Comparison of ENCODE assay signal across 1 cellular context in the genomic region with DNA sequence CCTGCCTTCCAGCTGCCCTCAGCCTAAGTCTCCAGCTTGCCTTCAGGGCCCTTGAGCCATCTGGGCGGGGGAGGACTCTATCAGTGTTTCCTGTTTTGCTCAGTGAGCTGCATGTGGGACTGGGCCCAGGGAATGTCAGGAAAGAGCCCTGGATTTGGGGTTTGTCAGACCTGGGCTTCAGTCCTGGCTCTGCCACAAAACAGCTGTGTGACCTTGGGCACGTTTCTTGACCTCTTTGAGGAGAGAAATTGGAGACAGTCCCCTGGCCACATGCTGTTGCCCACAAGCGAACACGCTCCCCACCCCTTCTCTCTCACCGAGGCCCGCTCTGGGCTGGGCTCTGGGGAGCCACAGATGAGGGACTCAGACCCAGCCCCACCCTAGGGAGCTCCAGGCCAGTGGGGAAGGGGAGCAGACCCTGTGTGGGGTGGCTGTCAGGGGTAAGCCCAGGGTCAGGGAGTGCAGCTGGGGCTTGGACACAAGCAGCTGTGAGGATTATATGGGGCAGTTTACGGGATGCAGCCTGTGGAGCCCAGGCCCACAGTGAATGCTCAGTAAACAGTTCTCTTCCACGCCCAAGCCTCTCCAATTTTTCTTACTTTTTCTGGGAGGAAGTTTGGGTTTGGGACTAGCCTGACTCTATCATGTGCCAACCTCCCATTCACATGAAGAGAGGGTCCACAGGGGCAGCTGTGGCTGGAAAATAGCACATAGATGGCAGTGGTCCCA.
TF ChIP-seq lines count a peak whose summit lies in the region.

No MANE protein-coding gene starts in this region.

TF ChIP-seq in WTC11, 78 proteins besides CTCF, POLR2A, EP300 and RAD21:
- TF ChIP-seq ETV6 (CRISPR knock-in tag; IDR thresholded peaks at IDR 0.05) (0 out of 2 replicates have a peak, but pooled peaks have one; percentile 28), MAX (CRISPR knock-in tag; IDR thresholded peaks at IDR 0.05) (peak; percentile 76), CREM (CRISPR knock-in tag; IDR thresholded peaks at IDR 0.05) (no peak), RORB (CRISPR knock-in tag; IDR thresholded peaks at IDR 0.05) (no peak), ATF1 (CRISPR knock-in tag; IDR thresholded peaks at IDR 0.05) (no peak), JUN (CRISPR knock-in tag; IDR thresholded peaks at IDR 0.05) (no peak), NR1H2 (CRISPR knock-in tag; IDR thresholded peaks at IDR 0.05) (no peak), ESRRA (CRISPR knock-in tag; IDR thresholded peaks at IDR 0.05; ENCODE audit: borderline replicate concordance) (peak; percentile 52; the same call in 1 of the 2 replicates), ELF4 (CRISPR knock-in tag; IDR thresholded peaks at IDR 0.05; ENCODE audit: low read depth) (no peak)
- TF ChIP-seq, protein P1, sequence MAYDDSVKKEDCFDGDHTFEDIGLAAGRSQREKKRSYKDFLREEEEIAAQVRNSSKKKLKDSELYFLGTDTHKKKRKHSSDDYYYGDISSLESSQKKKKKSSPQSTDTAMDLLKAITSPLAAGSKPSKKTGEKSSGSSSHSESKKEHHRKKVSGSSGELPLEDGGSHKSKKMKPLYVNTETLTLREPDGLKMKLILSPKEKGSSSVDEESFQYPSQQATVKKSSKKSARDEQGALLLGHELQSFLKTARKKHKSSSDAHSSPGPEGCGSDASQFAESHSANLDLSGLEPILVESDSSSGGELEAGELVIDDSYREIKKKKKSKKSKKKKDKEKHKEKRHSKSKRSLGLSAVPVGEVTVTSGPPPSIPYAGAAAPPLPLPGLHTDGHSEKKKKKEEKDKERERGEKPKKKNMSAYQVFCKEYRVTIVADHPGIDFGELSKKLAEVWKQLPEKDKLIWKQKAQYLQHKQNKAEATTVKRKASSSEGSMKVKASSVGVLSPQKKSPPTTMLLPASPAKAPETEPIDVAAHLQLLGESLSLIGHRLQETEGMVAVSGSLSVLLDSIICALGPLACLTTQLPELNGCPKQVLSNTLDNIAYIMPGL (CRISPR knock-in tag; IDR thresholded peaks at IDR 0.05), result no peak
